Comparison of ENCODE assay signal across 16 cellular contexts in the genomic region with DNA sequence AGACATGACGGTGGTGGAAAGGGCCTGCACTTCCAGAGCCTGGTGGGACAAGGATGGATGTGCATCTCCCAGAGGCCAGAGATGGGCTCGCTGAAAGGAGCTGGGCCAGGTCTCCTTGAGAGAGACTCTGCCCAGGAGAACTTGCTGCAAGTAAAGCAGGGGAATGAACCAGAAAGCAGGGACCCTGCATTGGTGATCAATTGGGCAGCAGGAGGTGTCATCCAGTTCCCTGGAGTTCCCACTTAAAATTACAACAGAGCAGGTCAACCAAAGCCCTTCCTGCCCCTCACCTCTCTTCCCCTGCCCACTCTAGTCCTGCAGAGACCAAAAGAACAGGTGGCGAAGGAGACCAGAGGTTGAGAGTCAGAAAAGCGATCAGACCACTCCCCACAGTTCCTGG.
DNase-seq lines count a peak whose midpoint lies in the region; ATAC-seq and TF ChIP-seq lines count a peak whose summit lies in the region.
"Had no signal": no experiment of that assay in that cellular context is flagged by ENCODE, and none has a peak within 500 bp of the region (broad histone marks: within the 10 kb centered on the region; RNA-seq: fewer than 3 reads in every experiment).

No MANE protein-coding gene starts in this region.

- peak overlapping the region; percentile 90 for H3K27ac Mint-ChIP-seq in activated CD4-positive, alpha-beta memory T cell treated with anti-CD3 and anti-CD28 coated beads, Interleukin-2, amount 10 ng/mL, durations not matched to agents 7 days and 5 days
- no peak overlapping the region for H3K27ac Mint-ChIP-seq in endodermal cell
- peak overlapping the region; percentile 98 for H3K27ac Mint-ChIP-seq in stimulated activated naive CD8-positive, alpha-beta T cell treated with anti-CD3 and anti-CD28 coated beads, Interleukin-15, Interleukin-2, amounts not matched to agents 100 ng/mL and 50 ng/mL, for 24 hours

- no peaks in the 10 kb centered on the region for H3K27me3 ChIP-seq in endodermal cell (ENCODE audit: control insufficient read depth, insufficient read depth, low read length, poor library complexity, severe bottlenecking)
- H3K27me3 ChIP-seq in sigmoid colon: no peaks in the 10 kb centered on the region
- H3K27me3 ChIP-seq: esophagus muscularis mucosa, pancreas had no signal

- H3K9ac ChIP-seq in endodermal cell (ENCODE audit: extremely low read depth, low read length, poor library complexity, severe bottlenecking): no peak overlapping the region

- no peak for TF ChIP-seq EP300 in sigmoid colon (IDR thresholded peaks at IDR 0.05)

- H3K4me3 Mint-ChIP-seq in activated CD4-positive, alpha-beta memory T cell treated with anti-CD3 and anti-CD28 coated beads, Interleukin-2, amount 10 ng/mL, durations not matched to agents 7 days and 5 days: no peak overlapping the region
- H3K4me3 Mint-ChIP-seq in endodermal cell: no peak overlapping the region
- peak overlapping the region; percentile 8 for H3K4me3 Mint-ChIP-seq in stimulated activated naive CD8-positive, alpha-beta T cell treated with anti-CD3 and anti-CD28 coated beads, Interleukin-15, Interleukin-2, amounts not matched to agents 100 ng/mL and 50 ng/mL, for 24 hours

- 90 to 95% methylated on average over 1 to 4 of the region's 4 CpGs for WGBS in endodermal cell (ENCODE audit: insufficient coverage in 1 of 2, insufficient read length in 1 of 2), 2 experiments
- WGBS in sigmoid colon, 2 donors: 92 to 94% methylated on average over 4 of the region's 4 CpGs

- TF ChIP-seq CTCF in endodermal cell (conservative IDR thresholded peaks at IDR 0.05) (no peak), sigmoid colon (IDR thresholded peaks at IDR 0.05) (no peak)

- no peak overlapping the region for H3K27ac ChIP-seq in endodermal cell (ENCODE audit: low read depth, low read length)
- H3K27ac ChIP-seq in sigmoid colon: no peak overlapping the region
- H3K27ac ChIP-seq: pancreas, thoracic aorta had no signal

- no peak for ATAC-seq in GM21529 (IDR thresholded peaks at IDR 0.05; ENCODE audit: unreplicated experiment)

- no peaks in the 10 kb centered on the region for H3K4me1 ChIP-seq in endodermal cell (ENCODE audit: control insufficient read depth, insufficient read depth, low read length)
- H3K4me1 ChIP-seq in sigmoid colon: no peaks in the 10 kb centered on the region
- H3K4me1 ChIP-seq: esophagus muscularis mucosa, pancreas had no signal

- CTCF ChIA-PET in activated CD4-positive, alpha-beta memory T cell treated with anti-CD3 and anti-CD28 coated beads, Interleukin-2, amount 10 ng/mL, durations not matched to agents 7 days and 5 days (lab: Charles Lee): interaction anchor here (0.7 to 3.3 kb wide), 6 partner anchors 9 to 155 kb away, joined by 3 to 15 read pairs (median 4); no protein-coding TSS in a partner anchor

- H3K36me3 ChIP-seq in endodermal cell (ENCODE audit: control insufficient read depth, insufficient read depth, low read length): no peaks in the 10 kb centered on the region
- H3K36me3 ChIP-seq in sigmoid colon: no peaks in the 10 kb centered on the region
- H3K36me3 ChIP-seq: esophagus muscularis mucosa, pancreas, thoracic aorta had no signal

- H3K9me3 Mint-ChIP-seq in activated CD4-positive, alpha-beta memory T cell treated with anti-CD3 and anti-CD28 coated beads, Interleukin-2, amount 10 ng/mL, durations not matched to agents 7 days and 5 days: peaks cover 7% of the 10 kb centered on the region
- no peaks in the 10 kb centered on the region for H3K9me3 Mint-ChIP-seq in endodermal cell
- no peaks in the 10 kb centered on the region for H3K9me3 Mint-ChIP-seq in stimulated activated naive CD8-positive, alpha-beta T cell treated with anti-CD3 and anti-CD28 coated beads, Interleukin-15, Interleukin-2, amounts not matched to agents 100 ng/mL and 50 ng/mL, for 24 hours

- H3K36me3 Mint-ChIP-seq in activated CD4-positive, alpha-beta memory T cell treated with anti-CD3 and anti-CD28 coated beads, Interleukin-2, amount 10 ng/mL, durations not matched to agents 7 days and 5 days (ENCODE audit: low read depth): peaks cover 13% of the 10 kb centered on the region
- no peaks in the 10 kb centered on the region for H3K36me3 Mint-ChIP-seq in endodermal cell (ENCODE audit: low read depth)
- no peaks in the 10 kb centered on the region for H3K36me3 Mint-ChIP-seq in stimulated activated naive CD8-positive, alpha-beta T cell treated with anti-CD3 and anti-CD28 coated beads, Interleukin-15, Interleukin-2, amounts not matched to agents 100 ng/mL and 50 ng/mL, for 24 hours (ENCODE audit: low read depth)

- H3K27me3 Mint-ChIP-seq in activated CD4-positive, alpha-beta memory T cell treated with anti-CD3 and anti-CD28 coated beads, Interleukin-2, amount 10 ng/mL, durations not matched to agents 7 days and 5 days: no peaks in the 10 kb centered on the region
- H3K27me3 Mint-ChIP-seq in endodermal cell (ENCODE audit: insufficient read depth): no peaks in the 10 kb centered on the region
- no peaks in the 10 kb centered on the region for H3K27me3 Mint-ChIP-seq in stimulated activated naive CD8-positive, alpha-beta T cell treated with anti-CD3 and anti-CD28 coated beads, Interleukin-15, Interleukin-2, amounts not matched to agents 100 ng/mL and 50 ng/mL, for 24 hours

- intact Hi-C loops in sigmoid colon (cut with DNase I): no loop called here

- TF ChIP-seq POLR2A in sigmoid colon (IDR thresholded peaks at IDR 0.05): no peak

- H3K9me3 ChIP-seq in endodermal cell (ENCODE audit: control insufficient read depth, low read length) (peaks cover 7% of the 10 kb centered on the region), sigmoid colon (no peaks in the 10 kb centered on the region)
- H3K9me3 ChIP-seq: esophagus muscularis mucosa, mucosa of descending colon, pancreas, thoracic aorta had no signal

- H3K4me3 ChIP-seq in endodermal cell (ENCODE audit: low read length) (no peak overlapping the region), sigmoid colon (no peak overlapping the region)
- H3K4me3 ChIP-seq: esophagus muscularis mucosa, mucosa of descending colon, pancreas, thoracic aorta had no signal

- H3K4me1 Mint-ChIP-seq in activated CD4-positive, alpha-beta memory T cell treated with anti-CD3 and anti-CD28 coated beads, Interleukin-2, amount 10 ng/mL, durations not matched to agents 7 days and 5 days: peaks cover 36% of the 10 kb centered on the region
- H3K4me1 Mint-ChIP-seq in endodermal cell: no peaks in the 10 kb centered on the region
- H3K4me1 Mint-ChIP-seq in stimulated activated naive CD8-positive, alpha-beta T cell treated with anti-CD3 and anti-CD28 coated beads, Interleukin-15, Interleukin-2, amounts not matched to agents 100 ng/mL and 50 ng/mL, for 24 hours (ENCODE audit: low read depth): peaks cover 30% of the 10 kb centered on the region

- POLR2A ChIA-PET in activated CD4-positive, alpha-beta memory T cell treated with anti-CD3 and anti-CD28 coated beads, Interleukin-2, amount 10 ng/mL, durations not matched to agents 7 days and 5 days (lab: Charles Lee): interaction anchor here (0.8 to 5.3 kb wide), 7 partner anchors 16 to 227 kb away, joined by 4 to 111 read pairs (median 7); a partner anchor contains a TSS

- peak; percentile 59 for DNase-seq in activated CD8-positive, alpha-beta memory T cell treated with anti-CD3 and anti-CD28 coated beads for 24 hours
- DNase-seq in activated CD8-positive, alpha-beta memory T cell treated with anti-CD3 and anti-CD28 coated beads, Interleukin-2, amount 50 U/mL, for 4 hours: no peak
- DNase-seq in activated CD4-positive, alpha-beta memory T cell treated with anti-CD3 and anti-CD28 coated beads, Interleukin-2, amount 10 ng/mL, durations not matched to agents 7 days and 5 days: no peak
- DNase-seq in endodermal cell (peak; percentile 24), sigmoid colon (no peak), RKO (ENCODE audit: low spot score) (no peak)
- DNase-seq: ACHN, DMS 273 treated with DMSO at 0.1 percent for 48 hours, mucosa of descending colon, NCI-H1694 treated with DMSO at 0.1 percent for 48 hours, NCI-H446 had no signal

Comparison
In these comparisons a context has a peak if more than half of its experiments do, and no peak if none do; other contexts are left out.
1. DNase-seq: peak in activated CD8-positive, alpha-beta memory T cell treated with anti-CD3 and anti-CD28 coated beads for 24 hours (single experiment) and endodermal cell (single experiment); none in activated CD8-positive, alpha-beta memory T cell treated with anti-CD3 and anti-CD28 coated beads, Interleukin-2, amount 50 U/mL, for 4 hours (single experiment), activated CD4-positive, alpha-beta memory T cell treated with anti-CD3 and anti-CD28 coated beads, Interleukin-2, amount 10 ng/mL, durations not matched to agents 7 days and 5 days (single experiment), sigmoid colon (single experiment) and RKO (single experiment).